In genomic region chr5:132495063-132495671, GRCh38 we compare ENCODE assay signal across 8 cellular contexts. TPM values are rescaled to one million over a fixed set of nuclear protein-coding genes. Genes with fewer than 3 reads are reported as not detected.
DNase-seq lines count a peak whose midpoint lies in the region; ATAC-seq and TF ChIP-seq lines count a peak whose summit lies in the region.

No MANE protein-coding gene starts in this region.

- H3K36me3 ChIP-seq in thyroid gland, result no peaks in the 10 kb centered on the region

- WGBS in thyroid gland, 2 donors, result 64 to 70% methylated on average over 11 of the region's 11 CpGs

- H3K27me3 ChIP-seq in thyroid gland, result no peaks in the 10 kb centered on the region

- TF ChIP-seq POLR2A in thyroid gland (IDR thresholded peaks at IDR 0.05), result no peak

- intact Hi-C loops in activated CD4-positive, alpha-beta T cell treated with anti-CD3 and anti-CD28 coated beads, Interleukin-2, amount 10 ng/mL, durations not matched to agents 24 days and 14 days (cut with micrococcal nuclease), result loop anchor here (1.0 to 10.0 kb wide), 5 partner anchors 29 to 380 kb away; partner anchors contain the start of genes GDF9, SLC22A4 and UQCRQ
- intact Hi-C loops in thyroid gland (cut with DNase I), result loop anchor here (10.0 kb wide), 1 partner anchor 560 kb away; the partner anchor contains the start of gene HSPA4

- ATAC-seq in HG02763 (IDR thresholded peaks at IDR 0.05; ENCODE audit: unreplicated experiment) (no peak), GM18868 (IDR thresholded peaks at IDR 0.05; ENCODE audit: unreplicated experiment) (no peak)

- no peaks in the 10 kb centered on the region for H3K9me3 Mint-ChIP-seq in activated CD4-positive, alpha-beta T cell treated with anti-CD3 and anti-CD28 coated beads, Interleukin-2, amount 10 ng/mL, durations not matched to agents 24 days and 14 days

- peak overlapping the region; percentile 97 for H3K27ac Mint-ChIP-seq in activated CD4-positive, alpha-beta T cell treated with anti-CD3 and anti-CD28 coated beads, Interleukin-2, amount 10 ng/mL, durations not matched to agents 24 days and 14 days

- peak; percentile 62 for DNase-seq in activated CD4-positive, alpha-beta T cell treated with anti-CD3 and anti-CD28 coated beads, Interleukin-2, amount 10 ng/mL, durations not matched to agents 24 days and 14 days
- no peak for DNase-seq in activated CD4-positive, alpha-beta T cell treated with anti-CD3 and anti-CD28 coated beads, Interleukin-2, amount 50 U/mL, for 1 hour
- DNase-seq in astrocyte of the spinal cord (ENCODE audit: low read depth, low spot score) (no peak), medulla oblongata (ENCODE audit: extremely low spot score) (peak; percentile 56), thyroid gland (no peak), GOT3 (lab: John Stamatoyannopoulos, UW) (no peak)

- H3K36me3 Mint-ChIP-seq in activated CD4-positive, alpha-beta T cell treated with anti-CD3 and anti-CD28 coated beads, Interleukin-2, amount 10 ng/mL, durations not matched to agents 24 days and 14 days (ENCODE audit: low read depth), result no peaks in the 10 kb centered on the region

- peaks cover 15 to 33% of the 10 kb centered on the region in 2 donors for H3K4me1 ChIP-seq in thyroid gland

- peak overlapping the region; percentile 89 for H3K4me3 Mint-ChIP-seq in activated CD4-positive, alpha-beta T cell treated with anti-CD3 and anti-CD28 coated beads, Interleukin-2, amount 10 ng/mL, durations not matched to agents 24 days and 14 days

- TF ChIP-seq CTCF in astrocyte of the spinal cord (IDR thresholded peaks at IDR 0.05; ENCODE audit: low read depth, low read length) (no peak), thyroid gland (IDR thresholded peaks at IDR 0.05) (no peak)

- H3K27me3 Mint-ChIP-seq in activated CD4-positive, alpha-beta T cell treated with anti-CD3 and anti-CD28 coated beads, Interleukin-2, amount 10 ng/mL, durations not matched to agents 24 days and 14 days, result no peaks in the 10 kb centered on the region

- in situ Hi-C loops in astrocyte of the spinal cord (cut with HindIII; ENCODE audit: low sequenced_read_pairs), result no loop called here

- H3K4me3 ChIP-seq in astrocyte of the spinal cord (ENCODE audit: low read depth, low read length) (peak overlapping the region; percentile 51), thyroid gland (replicated peaks in 1 of 3) (peak overlapping the region in 1 of 3 donors; percentile 81)

- H3K4me1 Mint-ChIP-seq in activated CD4-positive, alpha-beta T cell treated with anti-CD3 and anti-CD28 coated beads, Interleukin-2, amount 10 ng/mL, durations not matched to agents 24 days and 14 days, result peaks cover 70% of the 10 kb centered on the region

- H3K9me3 ChIP-seq in thyroid gland, result no peaks in the 10 kb centered on the region

- H3K27ac ChIP-seq in thyroid gland, result peak overlapping the region; percentile 90 to 98 (median 98)

RNA-seq across cellular contexts. Expression of gene IRF1, which starts 4.6 kb away (rescaled TPM):
- total RNA-seq in activated CD4-positive, alpha-beta T cell treated with anti-CD3 and anti-CD28 coated beads, Interleukin-2, amount 10 ng/mL, durations not matched to agents 24 days and 14 days, result 167 and 181 TPM in 2 replicates
- total RNA-seq in thyroid gland, result 10 to 100 TPM; 24.6 to 49.7 (median 32.1) TPM

RNA-seq across cellular contexts. Expression of gene IL5, which starts 48.2 kb away (rescaled TPM):
- total RNA-seq in activated CD4-positive, alpha-beta T cell treated with anti-CD3 and anti-CD28 coated beads, Interleukin-2, amount 10 ng/mL, durations not matched to agents 24 days and 14 days, result 7.0 and 7.1 TPM in 2 replicates
- not detected for total RNA-seq in thyroid gland

Comparison
In these comparisons a context has a peak if more than half of its experiments do, and no peak if none do; other contexts are left out.
1. DNase-seq: peak in activated CD4-positive, alpha-beta T cell treated with anti-CD3 and anti-CD28 coated beads, Interleukin-2, amount 10 ng/mL, durations not matched to agents 24 days and 14 days (single experiment) and medulla oblongata (single experiment); none in activated CD4-positive, alpha-beta T cell treated with anti-CD3 and anti-CD28 coated beads, Interleukin-2, amount 50 U/mL, for 1 hour (single experiment), astrocyte of the spinal cord (single experiment), thyroid gland (0 of 2) and GOT3 (single experiment).